In the genomic region with DNA sequence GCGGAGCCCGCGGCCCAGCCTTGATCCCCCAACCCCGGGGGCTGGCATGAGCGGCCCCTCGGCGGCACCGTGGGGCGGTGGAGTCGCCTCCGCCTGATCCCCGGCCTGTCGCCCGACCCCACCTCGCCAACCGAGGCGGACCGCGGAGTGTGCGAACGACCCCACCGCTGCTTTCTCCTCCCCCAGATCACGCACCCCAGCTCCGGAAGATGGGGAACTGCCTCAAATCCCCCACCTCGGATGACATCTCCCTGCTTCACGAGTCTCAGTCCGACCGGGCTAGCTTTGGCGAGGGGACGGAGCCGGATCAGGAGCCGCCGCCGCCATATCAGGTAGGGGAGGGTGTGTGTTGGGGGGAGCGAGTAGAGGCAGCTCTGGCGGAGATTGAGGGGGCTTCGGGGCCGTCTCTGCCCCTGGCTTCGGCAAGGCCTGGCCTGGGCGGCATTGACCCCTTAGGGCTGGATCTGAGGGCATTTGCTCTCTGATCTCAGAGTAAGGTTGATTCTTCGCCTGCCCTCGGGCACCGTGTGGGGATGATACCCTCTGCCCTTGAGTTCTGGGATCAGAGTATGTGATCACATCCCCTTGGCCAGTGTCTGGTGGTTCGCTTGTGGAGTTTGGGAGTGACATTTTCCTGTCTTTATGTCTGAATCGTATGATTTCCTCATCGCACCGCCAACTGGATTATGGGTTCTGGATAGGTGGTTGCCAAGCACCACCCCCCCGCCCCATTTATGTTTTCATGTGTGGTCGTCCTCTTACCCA, we compare ENCODE assay signal across 8 cellular contexts. TPM values are rescaled to one million over a fixed set of nuclear protein-coding genes. Genes with fewer than 3 reads are reported as not detected.
DNase-seq lines count a peak whose midpoint lies in the region; ATAC-seq and TF ChIP-seq lines count a peak whose summit lies in the region.

No MANE protein-coding gene starts in this region.

- 0 to 1% methylated on average over 49 of the region's 49 CpGs for WGBS in ectodermal cell, 2 experiments

- H3K4me1 ChIP-seq in HEK293 (ENCODE audit: control insufficient read depth, insufficient read depth, low read length) (peaks cover 10% of the 10 kb centered on the region; the same call in 1 of the 2 replicates), ectodermal cell (ENCODE audit: control insufficient read depth, insufficient read depth, low read length) (peaks cover 8% of the 10 kb centered on the region), lower lobe of right lung (peaks cover 56% of the 10 kb centered on the region)

- peak overlapping the region; percentile 98 for H3K4me3 ChIP-seq in HEK293 (ENCODE audit: low read depth, low read length)
- peak overlapping the region; percentile 83 for H3K4me3 ChIP-seq in ectodermal cell (ENCODE audit: insufficient read depth, low read depth, low read length)
- peak overlapping the region; percentile 89 for H3K4me3 ChIP-seq in lower lobe of right lung

- ATAC-seq in lower lobe of right lung, result peak; percentile 54 to 61

- H3K27ac ChIP-seq in HEK293 (ENCODE audit: extremely low read depth, low read depth, low read length), result peak overlapping the region; percentile 93
- peak overlapping the region; percentile 64 for H3K27ac ChIP-seq in ectodermal cell (ENCODE audit: insufficient read depth, low read depth, low read length, poor library complexity, severe bottlenecking)
- peak overlapping the region; percentile 94 for H3K27ac ChIP-seq in lower lobe of right lung

- TF ChIP-seq CTCF in HEK293 (tag by site-specific recombination; IDR thresholded peaks at IDR 0.05) (no peak), lower lobe of right lung (IDR thresholded peaks at IDR 0.05) (no peak)

- POLR2A ChIA-PET in HEK293 (lab: Yijun Ruan, JAX), result interaction anchor here (0.6 to 1.9 kb wide), 13 partner anchors 8 to 641 kb away, joined by 3 to 10 read pairs (median 4); partner anchors contain the start of gene NRDC

- intact Hi-C loops in lower lobe of right lung (cut with DNase I), result no loop called here

- CTCF ChIA-PET in HEK293 (lab: Yijun Ruan, JAX), result interaction anchor here (1.8 to 2.1 kb wide), 2 partner anchors 15 to 60 kb away, joined by 4 to 10 read pairs; no protein-coding TSS in a partner anchor

- DNase-seq in ELF-1 (ENCODE audit: low read depth, low spot score), result peak; percentile 60
- peak; percentile 37 for DNase-seq in NAMALWA (ENCODE audit: low spot score)
- DNase-seq in activated CD4-positive, alpha-beta T cell treated with anti-CD3 and anti-CD28 coated beads for 48 hours, result peak; percentile 52
- DNase-seq in lower lobe of right lung, result peak; percentile 59
- DNase-seq in stimulated activated CD8-positive, alpha-beta memory T cell treated with anti-CD3 and anti-CD28 coated beads, Interleukin-15, amount 100 ng/mL, for 24 hours (ENCODE audit: low read depth), result peak; percentile 25
- DNase-seq in amniotic stem cell (lab: John Stamatoyannopoulos, UW), result no peak

- H3K27me3 ChIP-seq in ectodermal cell (ENCODE audit: control insufficient read depth, insufficient read depth, low read length, poor library complexity, severe bottlenecking), result no peaks in the 10 kb centered on the region
- H3K27me3 ChIP-seq in lower lobe of right lung (ENCODE audit: low read depth), result no peaks in the 10 kb centered on the region

- no peaks in the 10 kb centered on the region; a peak in 1 of 3 replicates for H3K36me3 ChIP-seq in HEK293 (ENCODE audit: control insufficient read depth in 2 of 2, insufficient read depth in 1 of 2, low read length in 2 of 2)
- H3K36me3 ChIP-seq in ectodermal cell (ENCODE audit: control insufficient read depth, insufficient read depth, low read length), result no peaks in the 10 kb centered on the region
- no peaks in the 10 kb centered on the region for H3K36me3 ChIP-seq in lower lobe of right lung

- no peaks in the 10 kb centered on the region for H3K9me3 ChIP-seq in HEK293 (ENCODE audit: control insufficient read depth, insufficient read depth, low read depth, low read length)
- no peaks in the 10 kb centered on the region for H3K9me3 ChIP-seq in ectodermal cell (ENCODE audit: control insufficient read depth, low read length)
- no peaks in the 10 kb centered on the region for H3K9me3 ChIP-seq in lower lobe of right lung

TF ChIP-seq in HEK293, 187 proteins besides CTCF, POLR2A, EP300 and RAD21 (continues in another document):
- TF ChIP-seq ZEB2 (tag by site-specific recombination; IDR thresholded peaks at IDR 0.05) (peak; percentile 29; the same call in 1 of the 2 replicates), ZNF510 (tag by site-specific recombination; IDR thresholded peaks at IDR 0.05; ENCODE audit: insufficient replicate concordance) (no peak), SETDB1 (IDR thresholded peaks at IDR 0.05; ENCODE audit: insufficient read length, low read length) (no peak), ZNF248 (tag by site-specific recombination; IDR thresholded peaks at IDR 0.05) (no peak), ZNF600 (tag by site-specific recombination; IDR thresholded peaks at IDR 0.05) (peak; percentile 87), PRDM4 (tag by site-specific recombination; IDR thresholded peaks at IDR 0.05) (no peak), SALL2 (tag by site-specific recombination; IDR thresholded peaks at IDR 0.05; ENCODE audit: borderline replicate concordance) (no peak), RBAK (tag by site-specific recombination; IDR thresholded peaks at IDR 0.05) (no peak), ZNF658 (tag by site-specific recombination; IDR thresholded peaks at IDR 0.05) (no peak), ZNF37A (tag by site-specific recombination; IDR thresholded peaks at IDR 0.05) (no peak), SP3 (tag by site-specific recombination; IDR thresholded peaks at IDR 0.05) (0 out of 2 replicates have a peak, but pooled peaks have one; percentile 18), EGR2 (tag by site-specific recombination; IDR thresholded peaks at IDR 0.05; ENCODE audit: low read depth) (no peak), GLIS1 (tag by site-specific recombination; IDR thresholded peaks at IDR 0.05) (peak; percentile 78), ZNF280D (tag by site-specific recombination; IDR thresholded peaks at IDR 0.05) (no peak), ZIC2 (tag by site-specific recombination; IDR thresholded peaks at IDR 0.05) (peak; percentile 45; the same call in 1 of the 2 replicates), ZNF624 (tag by site-specific recombination; IDR thresholded peaks at IDR 0.05) (no peak), ZNF785 (tag by site-specific recombination; IDR thresholded peaks at IDR 0.05) (no peak)
- TF ChIP-seq, protein P1, sequence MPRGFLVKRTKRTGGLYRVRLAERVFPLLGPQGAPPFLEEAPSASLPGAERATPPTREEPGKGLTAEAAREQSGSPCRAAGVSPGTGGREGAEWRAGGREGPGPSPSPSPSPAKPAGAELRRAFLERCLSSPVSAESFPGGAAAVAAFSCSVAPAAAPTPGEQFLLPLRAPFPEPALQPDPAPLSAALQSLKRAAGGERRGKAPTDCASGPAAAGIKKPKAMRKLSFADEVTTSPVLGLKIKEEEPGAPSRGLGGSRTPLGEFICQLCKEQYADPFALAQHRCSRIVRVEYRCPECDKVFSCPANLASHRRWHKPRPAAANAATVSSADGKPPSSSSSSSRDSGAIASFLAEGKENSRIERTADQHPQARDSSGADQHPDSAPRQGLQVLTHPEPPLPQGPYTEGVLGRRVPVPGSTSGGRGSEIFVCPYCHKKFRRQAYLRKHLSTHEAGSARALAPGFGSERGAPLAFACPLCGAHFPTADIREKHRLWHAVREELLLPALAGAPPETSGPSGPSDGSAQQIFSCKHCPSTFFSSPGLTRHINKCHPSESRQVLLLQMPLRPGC (tag by site-specific recombination; IDR thresholded peaks at IDR 0.05), result no peak; the same call in 1 of the 2 replicates

RNA-seq across cellular contexts. Expression of gene RNF11, which starts 0.7 kb away (rescaled TPM):
- 72.4 TPM for polyA plus RNA-seq in ectodermal cell (2013, experiment 1 of 4)
- 77.8 TPM for polyA plus RNA-seq in ectodermal cell (2013, experiment 2 of 4)
- polyA plus RNA-seq in ectodermal cell (2013, experiment 3 of 4), result 56.2 TPM
- polyA plus RNA-seq in ectodermal cell (2013, experiment 4 of 4), result 59.2 TPM
- total RNA-seq in lower lobe of right lung, result 83.6 TPM
